ENCODE assay signal across 8 cellular contexts in genomic region chr7:2530076-2530967, GRCh38. TPM values are rescaled to one million over a fixed set of nuclear protein-coding genes. Genes with fewer than 3 reads are reported as not detected.
DNase-seq lines count a peak whose midpoint lies in the region; ATAC-seq and TF ChIP-seq lines count a peak whose summit lies in the region.

No MANE protein-coding gene starts in this region.

- peaks cover 19 to 31% (median 24%) of the 10 kb centered on the region in 11 experiments for H3K36me3 ChIP-seq in BLaER1 treated with 17β-estradiol and CSF1 and Interleukin-3, amounts not matched to agents 10 nM and 100 nM
- no peaks in the 10 kb centered on the region for H3K36me3 ChIP-seq in HCT116 (ENCODE audit: control insufficient read depth in 1 of 2, insufficient read depth in 2 of 2, low read length in 2 of 2)

- H3K9me2 ChIP-seq in HCT116 (ENCODE audit: insufficient read depth) = no peaks in the 10 kb centered on the region

- TF ChIP-seq POLR2A in HCT116 (IDR thresholded peaks at IDR 0.05; ENCODE audit: borderline replicate concordance, extremely low read depth, insufficient read depth, insufficient read length) = no peak

- H3K4me3 Mint-ChIP-seq in stimulated activated effector memory CD8-positive, alpha-beta T cell treated with anti-CD3 and anti-CD28 coated beads, Interleukin-12 subunit alpha, Interleukin-12 subunit beta, amount 100 ng/mL, for 72 hours = peak overlapping the region; percentile 75

- H4K20me1 ChIP-seq in BLaER1 treated with 17β-estradiol and CSF1 and Interleukin-3, amounts not matched to agents 10 nM and 100 nM = peaks cover 0 to 50% (median 33%) of the 10 kb centered on the region in 11 experiments; a peak in 18 of 22 replicates
- H4K20me1 ChIP-seq in HCT116 (ENCODE audit: insufficient read depth) = no peaks in the 10 kb centered on the region

- H3K36me3 Mint-ChIP-seq in stimulated activated effector memory CD8-positive, alpha-beta T cell treated with anti-CD3 and anti-CD28 coated beads, Interleukin-12 subunit alpha, Interleukin-12 subunit beta, amount 100 ng/mL, for 72 hours = peaks cover 91% of the 10 kb centered on the region

- peaks cover 60% of the 10 kb centered on the region for H3K4me1 Mint-ChIP-seq in stimulated activated effector memory CD8-positive, alpha-beta T cell treated with anti-CD3 and anti-CD28 coated beads, Interleukin-12 subunit alpha, Interleukin-12 subunit beta, amount 100 ng/mL, for 72 hours

- RAD21 ChIA-PET in HCT116 (lab: Charles Lee; ENCODE audit: low non-redundant PET in 1 of 2, low total read pairs in 2 of 2, uncharacterized antibody in 2 of 2, unreplicated experiment in 2 of 2) = interaction anchor here in 1 of 2 experiments (0.6 kb wide), 2 partner anchors 25 to 79 kb away, joined by 3 read pairs; partner anchors contain the start of gene BRAT1

- peak; percentile 10 for ATAC-seq in HCT116
- peak; percentile 74 for ATAC-seq in stimulated activated effector memory CD8-positive, alpha-beta T cell treated with anti-CD3 and anti-CD28 coated beads, Interleukin-12 subunit alpha, Interleukin-12 subunit beta, amount 100 ng/mL, for 72 hours
- ATAC-seq in HG03565 (IDR thresholded peaks at IDR 0.05; ENCODE audit: unreplicated experiment) = no peak

- in situ Hi-C loops in G401 (cut with HindIII; ENCODE audit: low sequenced_read_pairs) = no loop called here

- H3K4me3 ChIP-seq in BLaER1 treated with 17β-estradiol and CSF1 and Interleukin-3, amounts not matched to agents 10 nM and 100 nM = peak overlapping the region in 9 of 10 experiments; percentile 14 to 63 (median 43); a peak in 13 of 20 replicates
- H3K4me3 ChIP-seq in HCT116 (replicated peaks in 1 of 2; ENCODE audit: low read depth in 1 of 2, low read length in 2 of 2) = peak overlapping the region in 1 of 2 experiments; percentile 20; a peak in 1 of 4 replicates

- H3K27ac Mint-ChIP-seq in stimulated activated effector memory CD8-positive, alpha-beta T cell treated with anti-CD3 and anti-CD28 coated beads, Interleukin-12 subunit alpha, Interleukin-12 subunit beta, amount 100 ng/mL, for 72 hours = peak overlapping the region; percentile 97

- H3K9ac ChIP-seq in BLaER1 treated with 17β-estradiol and CSF1 and Interleukin-3, amounts not matched to agents 10 nM and 100 nM = peak overlapping the region; percentile 73 to 90 (median 82)
- H3K9ac ChIP-seq in HCT116 (ENCODE audit: low read length) = peak overlapping the region; percentile 12; the same call in 1 of the 2 replicates

- CTCF ChIA-PET in HCT116 (lab: Charles Lee) = no interaction called here
- CTCF ChIA-PET in RWPE1 (lab: Yijun Ruan, JAX) = no interaction called here

- H3K9me3 Mint-ChIP-seq in stimulated activated effector memory CD8-positive, alpha-beta T cell treated with anti-CD3 and anti-CD28 coated beads, Interleukin-12 subunit alpha, Interleukin-12 subunit beta, amount 100 ng/mL, for 72 hours = no peaks in the 10 kb centered on the region

- peak overlapping the region; percentile 85 to 100 (median 97) for H3K4me2 ChIP-seq in BLaER1 treated with 17β-estradiol and CSF1 and Interleukin-3, amounts not matched to agents 10 nM and 100 nM
- peak overlapping the region; percentile 56 for H3K4me2 ChIP-seq in HCT116 (ENCODE audit: low read length)

- intact Hi-C loops in HCT116 (cut with micrococcal nuclease) = no loop called here

- H3K9me3 ChIP-seq in BLaER1 treated with 17β-estradiol and CSF1 and Interleukin-3, amounts not matched to agents 10 nM and 100 nM (replicated peaks in 1 of 11) = no peaks in the 10 kb centered on the region
- no peaks in the 10 kb centered on the region for H3K9me3 ChIP-seq in HCT116 (ENCODE audit: control insufficient read depth in 1 of 2, insufficient read depth in 1 of 2, low read depth in 1 of 2, low read length in 2 of 2)

- BruUV-seq in HCT116 (replicated peaks; lab: Mats Ljungman, UMichigan) = no TSS peak

- no peak for TF ChIP-seq CTCF in HCT116 (IDR thresholded peaks at IDR 0.05 in 2 of 3, conservative IDR thresholded peaks at IDR 0.05 in 1 of 3; ENCODE audit: borderline replicate concordance in 1 of 3, insufficient read depth in 1 of 3, low read depth in 2 of 3, low read length in 2 of 3)
- TF ChIP-seq CTCF in RWPE1 (conservative IDR thresholded peaks at IDR 0.05; ENCODE audit: low read depth) = no peak

- peak overlapping the region; percentile 73 to 98 (median 92) for H3K27ac ChIP-seq in BLaER1 treated with 17β-estradiol and CSF1 and Interleukin-3, amounts not matched to agents 10 nM and 100 nM
- H3K27ac ChIP-seq in HCT116 (ENCODE audit: low read depth, low read length) = no peak overlapping the region; the same call in 1 of the 2 replicates
- peak overlapping the region; percentile 100 for H3K27ac ChIP-seq in RWPE1
- H3K27ac ChIP-seq in layer of hippocampus (ENCODE audit: low read depth, low read length) = peak overlapping the region; percentile 57

- peaks cover 58 to 71% (median 63%) of the 10 kb centered on the region in 10 experiments for H3K4me1 ChIP-seq in BLaER1 treated with 17β-estradiol and CSF1 and Interleukin-3, amounts not matched to agents 10 nM and 100 nM
- H3K4me1 ChIP-seq in HCT116 (ENCODE audit: control insufficient read depth in 1 of 2, insufficient read depth in 2 of 2, low read length in 2 of 2) = peaks cover 38 to 44% of the 10 kb centered on the region in 2 experiments

- POLR2A ChIA-PET in HCT116 (lab: Charles Lee) = no interaction called here
- POLR2A ChIA-PET in RWPE1 (lab: Yijun Ruan, JAX; ENCODE audit: low non-redundant PET) = no interaction called here

- no peak overlapping the region for H2AFZ ChIP-seq in HCT116 (ENCODE audit: low read depth, low read length, poor library complexity, severe bottlenecking)

- no peak for TF ChIP-seq RAD21 in HCT116 (IDR thresholded peaks at IDR 0.05; ENCODE audit: low read depth)

- DNase-seq in HCT116 (ENCODE audit: low read depth, low spot score) = no peak
- DNase-seq in RWPE1 (ENCODE audit: low spot score) = peak; percentile 64
- peak; percentile 84 for DNase-seq in activated gamma-delta T cell treated with Interleukin-2 at 50 U/mL for 16 hours
- peak; percentile 62 to 87 for DNase-seq in stimulated activated effector memory CD8-positive, alpha-beta T cell treated with anti-CD3 and anti-CD28 coated beads, Interleukin-12 subunit alpha, Interleukin-12 subunit beta, amount 100 ng/mL, for 72 hours (ENCODE audit: low spot score in 2 of 2)
- DNase-seq in G401 (ENCODE audit: low spot score) = no peak

- H3K79me2 ChIP-seq in HCT116 (ENCODE audit: insufficient read depth, low read length) = no peaks in the 10 kb centered on the region

- no peaks in the 10 kb centered on the region for H3K27me3 ChIP-seq in BLaER1 treated with 17β-estradiol and CSF1 and Interleukin-3, amounts not matched to agents 10 nM and 100 nM
- H3K27me3 ChIP-seq in HCT116 (ENCODE audit: insufficient read depth, low read length) (no peaks in the 10 kb centered on the region), layer of hippocampus (ENCODE audit: control insufficient read depth, insufficient read depth, low read length) (no peaks in the 10 kb centered on the region)

TF ChIP-seq in HCT116, 20 proteins besides CTCF, POLR2A, EP300 and RAD21:
- TF ChIP-seq YY1 (IDR thresholded peaks at IDR 0.05; ENCODE audit: extremely low read depth, insufficient replicate concordance, low read depth, low read length) = no peak
- no peak for TF ChIP-seq SP1 (IDR thresholded peaks at IDR 0.05; ENCODE audit: low read depth)
- no peak for TF ChIP-seq ATF3 (IDR thresholded peaks at IDR 0.05)
- no peak for TF ChIP-seq CBX3 (IDR thresholded peaks at IDR 0.05; ENCODE audit: low read depth)
- no peak for TF ChIP-seq ZBTB33 (IDR thresholded peaks at IDR 0.05; ENCODE audit: extremely low read depth, insufficient replicate concordance, low read length)
- no peak for TF ChIP-seq ELF1 (IDR thresholded peaks at IDR 0.05; ENCODE audit: borderline replicate concordance, low read depth)
- TF ChIP-seq, protein P1, sequence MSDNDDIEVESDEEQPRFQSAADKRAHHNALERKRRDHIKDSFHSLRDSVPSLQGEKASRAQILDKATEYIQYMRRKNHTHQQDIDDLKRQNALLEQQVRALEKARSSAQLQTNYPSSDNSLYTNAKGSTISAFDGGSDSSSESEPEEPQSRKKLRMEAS (IDR thresholded peaks at IDR 0.05) = no peak
- no peak for TF ChIP-seq SIN3A (IDR thresholded peaks at IDR 0.05; ENCODE audit: low read depth)
- no peak for TF ChIP-seq ZNF274 (IDR thresholded peaks at IDR 0.05; ENCODE audit: low read depth, low read length)
- TF ChIP-seq ZFX (IDR thresholded peaks at IDR 0.05) = no peak
- no peak for TF ChIP-seq EGR1 (IDR thresholded peaks at IDR 0.05; ENCODE audit: low read depth)
- no peak for TF ChIP-seq CEBPB (IDR thresholded peaks at IDR 0.05; ENCODE audit: low read depth)
- no peak for TF ChIP-seq EZH2phosphoT487 (IDR thresholded peaks at IDR 0.05; ENCODE audit: borderline replicate concordance)
- no peak for TF ChIP-seq EZH2 (IDR thresholded peaks at IDR 0.05)

RNA-seq across cellular contexts. Expression of gene LFNG, which starts 10.7 kb away (rescaled TPM):
- 14.3 TPM for total RNA-seq in HCT116 (2021; ENCODE audit: unreplicated experiment)
- 3.9 and 4.3 TPM in 2 replicates for polyA plus RNA-seq in HCT116 (2012)
- 3.4 and 5.6 TPM in 2 replicates for total RNA-seq in G401 (2014; rRNA removed; shearing (Covaris generic))

RNA-seq across cellular contexts. Expression of gene BRAT1, which starts 25.0 kb away (rescaled TPM):
- total RNA-seq in HCT116 (2021; ENCODE audit: unreplicated experiment) = 47.6 TPM
- polyA plus RNA-seq in HCT116 (2012) = 32.1 and 35.3 TPM in 2 replicates
- total RNA-seq in G401 (2014; rRNA removed; shearing (Covaris generic)) = 87.3 and 104 TPM in 2 replicates

RNA-seq across cellular contexts. Expression of gene IQCE, which starts 28.5 kb away (rescaled TPM):
- 21.4 TPM for total RNA-seq in HCT116 (2021; ENCODE audit: unreplicated experiment)
- polyA plus RNA-seq in HCT116 (2012) = 10.4 and 12.2 TPM in 2 replicates
- 21.6 and 32.9 TPM in 2 replicates for total RNA-seq in G401 (2014; rRNA removed; shearing (Covaris generic))

RNA-seq across cellular contexts. Expression of gene GRIFIN, which starts 54.1 kb away (rescaled TPM):
- total RNA-seq in HCT116 (2021; ENCODE audit: unreplicated experiment) = not detected
- not detected in 2 replicates for polyA plus RNA-seq in HCT116 (2012)
- total RNA-seq in G401 (2014; rRNA removed; shearing (Covaris generic)) = not detected in 2 replicates

Comparison
In these comparisons a context has a peak if more than half of its experiments do, and no peak if none do; other contexts are left out.
1. DNase-seq: peak in RWPE1 (single experiment), activated gamma-delta T cell treated with Interleukin-2 at 50 U/mL for 16 hours (single experiment) and stimulated activated effector memory CD8-positive, alpha-beta T cell treated with anti-CD3 and anti-CD28 coated beads, Interleukin-12 subunit alpha, Interleukin-12 subunit beta, amount 100 ng/mL, for 72 hours (2 of 2); none in HCT116 (single experiment) and G401 (single experiment).